In genomic region chr18:8514409-8514808, GRCh38 we compare ENCODE assay signal across 26 cellular contexts.
"Had no signal": no experiment of that assay in that cellular context is flagged by ENCODE, and none has a peak within 500 bp of the region (broad histone marks: within the 10 kb centered on the region; RNA-seq: fewer than 3 reads in every experiment).

No MANE protein-coding gene starts in this region.

- H3K36me3 ChIP-seq: stomach, suprapubic skin, thoracic aorta, thyroid gland, tibial artery, tibial nerve, transverse colon, upper lobe of left lung, upper lobe of right lung, uterus, vagina had no signal

- ATAC-seq: stimulated activated effector memory CD8-positive, alpha-beta T cell treated with anti-CD3 and anti-CD28 coated beads, Interleukin-12 subunit alpha, Interleukin-12 subunit beta, amount 100 ng/mL, for 72 hours; stimulated activated memory B cell treated with anti-CD40 and anti-IgM and Interleukin-4, amounts not matched to agents 10 μg/mL and 1 μg/mL and 100 μg/mL, for 72 hours; stimulated activated naive B cell treated with anti-CD40 and anti-IgM and Interleukin-4, amounts not matched to agents 10 μg/mL and 1 μg/mL and 100 μg/mL, for 72 hours; stimulated activated naive CD8-positive, alpha-beta T cell treated with anti-CD3 and anti-CD28 coated beads, Interleukin-15, amount 100 ng/mL, for 72 hours; stimulated activated naive CD8-positive, alpha-beta T cell treated with anti-CD3 and anti-CD28 coated beads, Interleukin-15, Interleukin-2, amounts not matched to agents 100 U/mL and 50 U/mL, for 24 hours; upper lobe of right lung had no signal

- H3K4me1 ChIP-seq: stomach, suprapubic skin, testis, thyroid gland, tibial artery, tibial nerve, transverse colon, upper lobe of left lung, upper lobe of right lung, uterus, vagina had no signal

- H3K9me3 ChIP-seq: stomach, suprapubic skin, testis, thoracic aorta, thyroid gland, tibial artery, tibial nerve, transverse colon, upper lobe of left lung, upper lobe of right lung, uterus, vagina had no signal

- H3K4me3 ChIP-seq: stomach, suprapubic skin, testis, thoracic aorta, thyroid gland, tibial artery, tibial nerve, transverse colon, upper lobe of left lung, upper lobe of right lung, uterus, vagina had no signal

- H3K27me3 ChIP-seq: suprapubic skin, testis, thyroid gland, tibial artery, tibial nerve, transverse colon, upper lobe of left lung, upper lobe of right lung, uterus, vagina had no signal

- DNase-seq: stimulated activated CD4-positive, alpha-beta T cell treated with anti-CD3 and anti-CD28 coated beads, Interleukin-2, amount 100 ng/mL, for 48 hours; stimulated activated CD4-positive, alpha-beta T cell treated with anti-CD3 and anti-CD28 coated beads, Interleukin-4, amount 100 ng/mL, for 1 hour; stimulated activated CD4-positive, alpha-beta T cell treated with anti-CD3 and anti-CD28 coated beads, Interleukin-4, amount 100 ng/mL, for 24 hours; stimulated activated CD4-positive, alpha-beta T cell treated with anti-CD3 and anti-CD28 coated beads, Interleukin-4, amount 100 ng/mL, for 4 hours; stimulated activated CD8-positive, alpha-beta memory T cell treated with anti-CD3 and anti-CD28 coated beads, Interleukin-4, amount 100 ng/mL, for 48 hours; stimulated activated naive B cell treated with anti-CD40 and anti-IgM and Interleukin-4, amounts not matched to agents 10 μg/mL and 1 μg/mL and 100 μg/mL, for 72 hours; stimulated activated naive CD4-positive, alpha-beta T cell; stimulated activated naive CD4-positive, alpha-beta T cell treated with Interleukin-2 at 50 U/mL for 16 hours; stimulated activated naive CD8-positive, alpha-beta T cell treated with anti-CD3 and anti-CD28 coated beads, Interleukin-15, amount 100 ng/mL, for 72 hours; stimulated activated naive CD8-positive, alpha-beta T cell treated with anti-CD3 and anti-CD28 coated beads, Interleukin-15, Interleukin-2, amounts not matched to agents 100 U/mL and 50 U/mL, for 24 hours; stomach; substantia nigra; testis; thyroid gland; transverse colon; trophoblast cell; upper lobe of left lung; upper lobe of right lung; uterus had no signal

- H3K27ac ChIP-seq: stomach, suprapubic skin, testis, thoracic aorta, thyroid gland, tibial artery, tibial nerve, transverse colon, upper lobe of left lung, upper lobe of right lung, uterus, vagina had no signal
